Comparison of ENCODE assay signal across 8 cellular contexts in the genomic region with DNA sequence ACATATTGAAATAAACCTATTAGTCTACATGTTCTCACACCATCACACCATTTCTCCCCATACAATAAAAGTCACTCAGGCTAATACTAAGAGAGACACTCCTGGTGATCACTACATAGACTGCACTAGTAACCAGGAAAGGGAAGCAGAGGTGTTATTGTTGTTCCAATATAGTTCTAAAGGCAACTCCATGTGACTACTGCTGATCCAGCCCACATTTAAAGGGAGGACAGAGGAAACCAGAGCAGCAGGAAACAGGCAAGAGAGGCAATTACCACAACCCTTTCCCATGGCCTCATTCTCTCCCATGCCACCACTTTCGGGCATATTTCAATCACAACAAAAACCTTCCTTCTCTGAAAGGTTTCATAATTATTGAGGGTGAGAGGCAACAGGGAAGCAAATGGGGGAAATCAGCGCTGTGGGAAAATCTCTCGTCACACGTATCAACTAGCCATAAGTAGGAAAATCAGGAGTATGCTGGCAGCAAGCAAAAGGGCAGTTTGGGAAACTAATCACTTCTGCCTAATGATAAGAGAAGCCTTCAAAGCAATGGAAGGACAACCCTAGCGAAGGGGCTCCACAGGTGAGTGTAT. TPM values are rescaled to one million over a fixed set of nuclear protein-coding genes. Genes with fewer than 3 reads are reported as not detected.
DNase-seq lines count a peak whose midpoint lies in the region; ATAC-seq and TF ChIP-seq lines count a peak whose summit lies in the region.

No MANE protein-coding gene starts in this region.

- H3K36me3 Mint-ChIP-seq in IgD-negative memory B cell, result peaks cover 2% of the 10 kb centered on the region

- peak overlapping the region; percentile 85 for H3K4me3 ChIP-seq in adipocyte (ENCODE audit: low read length)
- H3K4me3 ChIP-seq in lower lobe of right lung, result peak overlapping the region; percentile 96

- H3K27me3 ChIP-seq in adipocyte (replicated peaks; ENCODE audit: control insufficient read depth, insufficient read depth, low read length), result no peaks in the 10 kb centered on the region
- no peaks in the 10 kb centered on the region for H3K27me3 ChIP-seq in lower lobe of right lung (ENCODE audit: low read depth)

- peak overlapping the region; percentile 14 for H3K9ac ChIP-seq in adipocyte (ENCODE audit: low read length)

- peaks cover 21% of the 10 kb centered on the region for H3K4me1 ChIP-seq in adipocyte (ENCODE audit: control insufficient read depth, insufficient read depth, low read length)
- peaks cover 20% of the 10 kb centered on the region for H3K4me1 ChIP-seq in lower lobe of right lung

- intact Hi-C loops in lower lobe of right lung (cut with DNase I), result no loop called here

- H3K27ac ChIP-seq in lower lobe of right lung, result no peak overlapping the region

- H3K9me3 ChIP-seq in adipocyte (ENCODE audit: control insufficient read depth, low read length) (no peaks in the 10 kb centered on the region), lower lobe of right lung (no peaks in the 10 kb centered on the region)

- peak overlapping the region; percentile 14 to 94 (median 52) for H3K4me3 Mint-ChIP-seq in IgD-negative memory B cell

- ATAC-seq in lower lobe of right lung (no peak), HG03175 (IDR thresholded peaks at IDR 0.05; ENCODE audit: unreplicated experiment) (no peak), HG02623 (IDR thresholded peaks at IDR 0.05; ENCODE audit: unreplicated experiment) (no peak)

- H3K9me3 Mint-ChIP-seq in IgD-negative memory B cell, result no peaks in the 10 kb centered on the region

- no peaks in the 10 kb centered on the region for H3K27me3 Mint-ChIP-seq in IgD-negative memory B cell

- DNase-seq in CD1c-positive myeloid dendritic cell (ENCODE audit: extremely low spot score), result peak; percentile 48
- peak; percentile 31 for DNase-seq in adipocyte (ENCODE audit: low read depth)
- no peak for DNase-seq in lower lobe of right lung
- no peak for DNase-seq in COLO829 (ENCODE audit: low spot score)
- DNase-seq in NCI-H2107 (lab: John Stamatoyannopoulos, UW), result no peak

- no peak for TF ChIP-seq CTCF in lower lobe of right lung (IDR thresholded peaks at IDR 0.05)

- peaks cover 19 to 22% (median 21%) of the 10 kb centered on the region in 3 donors for H3K4me1 Mint-ChIP-seq in IgD-negative memory B cell

- H3K36me3 ChIP-seq in adipocyte (ENCODE audit: control insufficient read depth, insufficient read depth, low read length, severe bottlenecking), result peaks cover 3% of the 10 kb centered on the region
- no peaks in the 10 kb centered on the region for H3K36me3 ChIP-seq in lower lobe of right lung

- peak overlapping the region in 1 of 3 donors; percentile 96 for H3K27ac Mint-ChIP-seq in IgD-negative memory B cell

RNA-seq across cellular contexts. Expression of gene UBAP2, which starts 1.8 kb away (rescaled TPM):
- polyA plus RNA-seq in IgD-negative memory B cell, result 12.7 TPM
- total RNA-seq in lower lobe of right lung, result 33.3 TPM

Comparison
In these comparisons a context has a peak if more than half of its experiments do, and no peak if none do; other contexts are left out.
1. DNase-seq: peak in CD1c-positive myeloid dendritic cell (single experiment) and adipocyte (single experiment); none in lower lobe of right lung (single experiment), COLO829 (single experiment) and NCI-H2107 (single experiment).